Comparison of ENCODE assay signal across 10 cellular contexts in genomic region chr2:64932327-64933216, GRCh38. TPM values are rescaled to one million over a fixed set of nuclear protein-coding genes. Genes with fewer than 3 reads are reported as not detected.
A peak's percentile ranks its signal among the peaks of the same experiment; 100 is the strongest.
DNase-seq lines count a peak whose midpoint lies in the region; ATAC-seq and TF ChIP-seq lines count a peak whose summit lies in the region.
"Had no signal": no experiment of that assay in that cellular context is flagged by ENCODE, and none has a peak within 500 bp of the region (broad histone marks: within the 10 kb centered on the region; RNA-seq: fewer than 3 reads in every experiment).

No MANE protein-coding gene starts in this region.

- peak overlapping the region; percentile 65 for H3K4me3 ChIP-seq in Karpas-422 (ENCODE audit: low read length)
- peak overlapping the region in 1 of 2 donors; percentile 59 for H3K4me3 ChIP-seq in mucosa of rectum (ENCODE audit: low read length in 2 of 2)
- H3K4me3 ChIP-seq in coronary artery: no peak overlapping the region
- H3K4me3 ChIP-seq: SJSA1 had no signal

- H3K4me2 ChIP-seq in Karpas-422 (ENCODE audit: low read depth, low read length, poor library complexity, severe bottlenecking): peak overlapping the region; percentile 69

- peak; percentile 74 for ATAC-seq in GM18861 (IDR thresholded peaks at IDR 0.05; ENCODE audit: unreplicated experiment)
- ATAC-seq in HG02588 (IDR thresholded peaks at IDR 0.05; ENCODE audit: unreplicated experiment): peak; percentile 90

- no peaks in the 10 kb centered on the region for H3K27me3 ChIP-seq in Karpas-422 (ENCODE audit: low read length)
- no peaks in the 10 kb centered on the region for H3K27me3 ChIP-seq in mucosa of rectum (ENCODE audit: control insufficient read depth in 2 of 2, insufficient read depth in 2 of 2, low read length in 2 of 2)

- peak; percentile 90 for DNase-seq in Karpas-422
- no peak for DNase-seq in activated gamma-delta T cell (lab: John Stamatoyannopoulos, UW)
- DNase-seq in coronary artery (ENCODE audit: low spot score): no peak
- no peak for DNase-seq in NCI-H2081 treated with DMSO at 0.1 percent for 48 hours (lab: John Stamatoyannopoulos, UW)
- no peak for DNase-seq in ACHN
- DNase-seq: brain microvascular endothelial cell had no signal

- H2AFZ ChIP-seq in Karpas-422 (ENCODE audit: low read length): no peak overlapping the region

- peak overlapping the region; percentile 93 for H3K27ac ChIP-seq in Karpas-422 (ENCODE audit: low read length)
- H3K27ac ChIP-seq in mucosa of rectum (ENCODE audit: low read depth in 2 of 2, low read length in 2 of 2): peak overlapping the region; percentile 26 to 64
- no peak overlapping the region for H3K27ac ChIP-seq in coronary artery
- H3K27ac ChIP-seq: brain microvascular endothelial cell, SJSA1 had no signal

- TF ChIP-seq CTCF in coronary artery (IDR thresholded peaks at IDR 0.05): no peak

- H3K9ac ChIP-seq in Karpas-422 (ENCODE audit: low read length) (peak overlapping the region; percentile 73), mucosa of rectum (ENCODE audit: low read depth in 1 of 2, low read length in 2 of 2) (no peak overlapping the region)

- H4K20me1 ChIP-seq in Karpas-422 (ENCODE audit: insufficient read depth, low read depth, low read length): no peaks in the 10 kb centered on the region

- H3K4me1 ChIP-seq in Karpas-422 (ENCODE audit: low read length) (peaks cover 74% of the 10 kb centered on the region), mucosa of rectum (ENCODE audit: control insufficient read depth in 2 of 2, insufficient read depth in 2 of 2, low read length in 2 of 2) (peaks cover 0 to 3% of the 10 kb centered on the region in 2 donors)
- H3K4me1 ChIP-seq: SJSA1 had no signal

- H3K9me3 ChIP-seq in Karpas-422 (ENCODE audit: low read length) (peaks cover 14% of the 10 kb centered on the region), mucosa of rectum (ENCODE audit: control insufficient read depth in 2 of 2, low read length in 2 of 2) (no peaks in the 10 kb centered on the region)
- H3K9me3 ChIP-seq: SJSA1 had no signal

- in situ Hi-C loops in ACHN (cut with HindIII; ENCODE audit: low pct_ligation_motif_present, low pct_unique_long_range_greater_than_20kb, low sequenced_read_pairs): loop anchor here (25.0 kb wide), 1 partner anchor 105 kb away; no protein-coding TSS in a partner anchor

- H3K9me2 ChIP-seq in Karpas-422 (replicated peaks; ENCODE audit: insufficient read depth, low read length): no peaks in the 10 kb centered on the region

- H3K36me3 ChIP-seq in Karpas-422 (ENCODE audit: insufficient read depth, low read length) (peaks cover 11% of the 10 kb centered on the region), mucosa of rectum (ENCODE audit: control insufficient read depth in 2 of 2, insufficient read depth in 2 of 2, low read length in 2 of 2) (no peaks in the 10 kb centered on the region)
- H3K36me3 ChIP-seq: brain microvascular endothelial cell, SJSA1 had no signal

- H3K79me2 ChIP-seq in Karpas-422 (ENCODE audit: low read length): peaks cover 42% of the 10 kb centered on the region

RNA-seq across cellular contexts. Expression of gene SLC1A4, which starts 56.6 kb away (rescaled TPM):
- total RNA-seq in Karpas-422 (2014; rRNA removed; shearing (Covaris generic); ENCODE audit: low replicate concordance): 114 and 120 TPM in 2 replicates

Comparison
In these comparisons a context has a peak if more than half of its experiments do, and no peak if none do; other contexts are left out.
1. H3K27ac ChIP-seq: peak in Karpas-422 (single experiment) and mucosa of rectum (2 of 2); none in coronary artery (0 of 2).